In genomic region chr11:76242004-76242779, GRCh38 we compare ENCODE assay signal across 30 cellular contexts. TPM values are rescaled to one million over a fixed set of nuclear protein-coding genes. Genes with fewer than 3 reads are reported as not detected.
"Had no signal": no experiment of that assay in that cellular context is flagged by ENCODE, and none has a peak within 500 bp of the region (broad histone marks: within the 10 kb centered on the region; RNA-seq: fewer than 3 reads in every experiment).

No MANE protein-coding gene starts in this region.

- ATAC-seq: activated naive CD4-positive, alpha-beta T cell treated with anti-CD3 and anti-CD28 coated beads, Interleukin-2, amount 50 U/mL, for 72 hours; activated T-cell treated with anti-CD3 and anti-CD28 coated beads, Interleukin-2, amount 50 U/mL, for 72 hours had no signal

- H3K36me3 Mint-ChIP-seq: activated naive CD4-positive, alpha-beta T cell treated with anti-CD3 and anti-CD28 coated beads, Interleukin-2, amount 10 ng/mL, durations not matched to agents 7 days and 5 days; activated naive CD4-positive, alpha-beta T cell treated with anti-CD3 and anti-CD28 coated beads, Interleukin-2, amount 50 U/mL, for 72 hours; activated naive CD8-positive, alpha-beta T cell treated with anti-CD3 and anti-CD28 coated beads, Interleukin-2, amount 10 ng/mL, durations not matched to agents 7 days and 5 days; WTC11 had no signal

- H3K4me1 Mint-ChIP-seq: activated CD4-positive, alpha-beta memory T cell treated with anti-CD3 and anti-CD28 coated beads, Interleukin-2, amount 10 ng/mL, durations not matched to agents 7 days and 5 days; activated CD4-positive, alpha-beta T cell treated with anti-CD3 and anti-CD28 coated beads, Interleukin-2, amount 10 ng/mL, durations not matched to agents 7 days and 5 days; activated naive CD4-positive, alpha-beta T cell treated with anti-CD3 and anti-CD28 coated beads, Interleukin-2, amount 10 ng/mL, durations not matched to agents 7 days and 5 days had no signal

- H3K36me3 ChIP-seq: brain microvascular endothelial cell, colonic mucosa, esophagus squamous epithelium had no signal

- H3K4me3 ChIP-seq: colonic mucosa, esophagus squamous epithelium had no signal

- H3K4me1 ChIP-seq: colonic mucosa, esophagus squamous epithelium had no signal

- H3K27ac ChIP-seq: brain microvascular endothelial cell, colonic mucosa, epithelial cell of prostate, esophagus squamous epithelium, VCaP had no signal

- H3K27me3 ChIP-seq: colonic mucosa had no signal

- H3K9me3 ChIP-seq: colonic mucosa, esophagus squamous epithelium had no signal

- DNase-seq: activated CD4-positive, alpha-beta memory T cell treated with anti-CD3 and anti-CD28 coated beads, Interleukin-2, amount 10 ng/mL, durations not matched to agents 7 days and 5 days; activated CD4-positive, alpha-beta T cell treated with anti-CD3 and anti-CD28 coated beads for 1 hour; activated CD4-positive, alpha-beta T cell treated with anti-CD3 and anti-CD28 coated beads for 4 hours; activated CD4-positive, alpha-beta T cell treated with anti-CD3 and anti-CD28 coated beads, Interleukin-2, amount 10 ng/mL, durations not matched to agents 7 days and 5 days; activated CD4-positive, alpha-beta T cell treated with anti-CD3 and anti-CD28 coated beads, Interleukin-2, amount 50 U/mL, for 4 hours; activated CD8-positive, alpha-beta memory T cell treated with anti-CD3 and anti-CD28 coated beads, Interleukin-2, amount 50 U/mL, for 48 hours; activated gamma-delta T cell; activated naive CD4-positive, alpha-beta T cell; activated naive CD4-positive, alpha-beta T cell treated with anti-CD3 and anti-CD28 coated beads, Interleukin-2, amount 10 ng/mL, durations not matched to agents 7 days and 5 days; activated naive CD8-positive, alpha-beta T cell treated with anti-CD3 and anti-CD28 coated beads, Interleukin-2, amount 10 ng/mL, durations not matched to agents 7 days and 5 days; activated T-cell treated with anti-CD3 and anti-CD28 coated beads for 4 hours; activated T-cell treated with anti-CD3 and anti-CD28 coated beads, Interleukin-2, amount 50 U/mL, for 24 hours; activated T-cell treated with anti-CD3 and anti-CD28 coated beads, Interleukin-2, amount 50 U/mL, for 72 hours; brain microvascular endothelial cell; caudate nucleus; colonic mucosa; effector CD8-positive, alpha-beta T cell; esophagus squamous epithelium; foreskin melanocyte; T-helper 2 cell had no signal

- H3K27me3 Mint-ChIP-seq: activated T-cell treated with anti-CD3 and anti-CD28 coated beads, Interleukin-2, amount 50 U/mL, for 24 hours had no signal

- H3K27ac Mint-ChIP-seq: activated CD4-positive, alpha-beta memory T cell treated with anti-CD3 and anti-CD28 coated beads, Interleukin-2, amount 10 ng/mL, durations not matched to agents 7 days and 5 days; activated CD4-positive, alpha-beta T cell treated with anti-CD3 and anti-CD28 coated beads, Interleukin-2, amount 10 ng/mL, durations not matched to agents 7 days and 5 days; activated naive CD4-positive, alpha-beta T cell treated with anti-CD3 and anti-CD28 coated beads, Interleukin-2, amount 10 ng/mL, durations not matched to agents 7 days and 5 days; activated naive CD4-positive, alpha-beta T cell treated with anti-CD3 and anti-CD28 coated beads, Interleukin-2, amount 50 U/mL, for 72 hours; activated naive CD8-positive, alpha-beta T cell treated with anti-CD3 and anti-CD28 coated beads, Interleukin-2, amount 10 ng/mL, durations not matched to agents 7 days and 5 days; activated T-cell treated with anti-CD3 and anti-CD28 coated beads, Interleukin-2, amount 50 U/mL, for 24 hours; activated T-cell treated with anti-CD3 and anti-CD28 coated beads, Interleukin-2, amount 50 U/mL, for 72 hours; WTC11 had no signal

- H3K9me3 Mint-ChIP-seq: activated CD4-positive, alpha-beta memory T cell treated with anti-CD3 and anti-CD28 coated beads, Interleukin-2, amount 10 ng/mL, durations not matched to agents 7 days and 5 days; activated CD4-positive, alpha-beta T cell treated with anti-CD3 and anti-CD28 coated beads, Interleukin-2, amount 10 ng/mL, durations not matched to agents 7 days and 5 days; activated naive CD4-positive, alpha-beta T cell treated with anti-CD3 and anti-CD28 coated beads, Interleukin-2, amount 10 ng/mL, durations not matched to agents 7 days and 5 days; activated naive CD4-positive, alpha-beta T cell treated with anti-CD3 and anti-CD28 coated beads, Interleukin-2, amount 50 U/mL, for 72 hours; activated naive CD8-positive, alpha-beta T cell treated with anti-CD3 and anti-CD28 coated beads, Interleukin-2, amount 10 ng/mL, durations not matched to agents 7 days and 5 days; activated T-cell treated with anti-CD3 and anti-CD28 coated beads, Interleukin-2, amount 50 U/mL, for 24 hours; activated T-cell treated with anti-CD3 and anti-CD28 coated beads, Interleukin-2, amount 50 U/mL, for 72 hours; WTC11 had no signal

- FAIRE-seq: astrocyte, endometrium, endothelial cell of umbilical vein had no signal

- H3K4me3 Mint-ChIP-seq: activated CD4-positive, alpha-beta memory T cell treated with anti-CD3 and anti-CD28 coated beads, Interleukin-2, amount 10 ng/mL, durations not matched to agents 7 days and 5 days; activated CD4-positive, alpha-beta T cell treated with anti-CD3 and anti-CD28 coated beads, Interleukin-2, amount 10 ng/mL, durations not matched to agents 7 days and 5 days; activated naive CD4-positive, alpha-beta T cell treated with anti-CD3 and anti-CD28 coated beads, Interleukin-2, amount 10 ng/mL, durations not matched to agents 7 days and 5 days; activated naive CD8-positive, alpha-beta T cell treated with anti-CD3 and anti-CD28 coated beads, Interleukin-2, amount 10 ng/mL, durations not matched to agents 7 days and 5 days; activated T-cell treated with anti-CD3 and anti-CD28 coated beads, Interleukin-2, amount 50 U/mL, for 24 hours; activated T-cell treated with anti-CD3 and anti-CD28 coated beads, Interleukin-2, amount 50 U/mL, for 72 hours had no signal

RNA-seq across cellular contexts. Expression of gene WNT11, which starts 35.9 kb away (rescaled TPM):
- total RNA-seq: activated CD4-positive, alpha-beta T cell treated with anti-CD3 and anti-CD28 coated beads, Interleukin-2, amount 10 ng/mL, durations not matched to agents 7 days and 5 days; bronchial epithelial cell; dermis microvascular lymphatic vessel endothelial cell; endothelial cell of umbilical vein; fibroblast of villous mesenchyme had no signal
- polyA plus RNA-seq: endothelial cell of umbilical vein had no signal
